8 cellular contexts compared by ENCODE assay signal in the genomic region with DNA sequence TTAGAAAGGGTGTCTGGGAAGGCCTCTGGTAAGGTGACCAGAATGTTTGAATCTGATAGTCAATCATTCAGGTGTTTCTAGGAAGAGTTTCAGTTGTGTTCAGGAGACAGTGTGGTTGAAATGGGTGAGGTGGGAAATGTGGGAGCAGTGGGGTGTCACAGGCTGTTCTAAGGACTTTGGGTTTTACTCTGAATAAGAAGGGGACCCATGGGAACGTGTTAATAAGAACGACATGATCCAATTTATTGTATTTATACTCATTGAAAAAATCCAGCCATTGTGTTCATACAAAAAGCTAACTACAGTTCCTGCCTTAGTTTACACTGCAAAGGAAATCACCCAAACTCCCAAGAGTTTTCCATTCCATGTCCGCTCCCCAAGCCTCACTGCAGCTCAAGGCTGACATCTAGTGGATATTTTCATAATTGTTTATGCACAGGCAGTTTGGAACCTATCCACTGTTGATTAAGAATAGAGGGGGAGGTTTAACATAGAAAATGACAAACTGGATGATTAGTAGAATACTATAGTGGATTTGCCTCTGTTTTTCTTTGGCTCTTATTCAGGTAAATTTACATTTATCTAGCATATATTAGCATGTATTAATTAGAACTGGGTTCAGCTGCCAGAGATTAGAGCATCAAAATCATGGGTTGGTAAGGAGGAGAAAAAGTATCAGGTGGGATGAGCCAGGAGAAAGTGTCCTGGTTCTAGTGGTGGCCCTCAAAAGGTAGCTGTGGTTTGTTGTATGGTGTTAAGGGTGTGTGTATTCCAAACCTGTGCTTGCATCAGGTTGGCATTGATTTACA. TPM values are rescaled to one million over a fixed set of nuclear protein-coding genes. Genes with fewer than 3 reads are reported as not detected.
DNase-seq lines count a peak whose midpoint lies in the region; ATAC-seq and TF ChIP-seq lines count a peak whose summit lies in the region.

No MANE protein-coding gene starts in this region.

- no peak for ATAC-seq in CD4-positive, alpha-beta T cell (ENCODE audit: poor library complexity)
- ATAC-seq in HG03469 (IDR thresholded peaks at IDR 0.05; ENCODE audit: unreplicated experiment) = peak; percentile 33

- H3K27me3 Mint-ChIP-seq in CD4-positive, alpha-beta T cell = no peaks in the 10 kb centered on the region
- no peaks in the 10 kb centered on the region for H3K27me3 Mint-ChIP-seq in type B pancreatic cell

- H3K4me1 Mint-ChIP-seq in CD4-positive, alpha-beta T cell (ENCODE audit: low read depth) = peaks cover 29% of the 10 kb centered on the region
- peaks cover 15% of the 10 kb centered on the region for H3K4me1 Mint-ChIP-seq in type B pancreatic cell (ENCODE audit: unreplicated experiment)

- intact Hi-C loops in CD4-positive, alpha-beta T cell (cut with DNase I, micrococcal nuclease) = loop anchor here (2.0 to 10.0 kb wide), 10 partner anchors 168 to 1621 kb away; a partner anchor contains a TSS

- in situ Hi-C loops in GM13977 (cut with MboI; ENCODE audit: low pct_unique_long_range_greater_than_20kb, low sequenced_read_pairs, unreplicated experiment) = loop anchor here (25.0 kb wide), 2 partner anchors 258 to 1433 kb away; no protein-coding TSS in a partner anchor

- no peaks in the 10 kb centered on the region for H3K27me3 ChIP-seq in CD4-positive, alpha-beta T cell (ENCODE audit: control insufficient read depth, insufficient read depth, low read length)

- no peaks in the 10 kb centered on the region for H3K36me3 Mint-ChIP-seq in CD4-positive, alpha-beta T cell (ENCODE audit: low read depth)
- no peaks in the 10 kb centered on the region for H3K36me3 Mint-ChIP-seq in type B pancreatic cell

- DNase-seq in CD4-positive, alpha-beta T cell = no peak
- DNase-seq in GM13977 (ENCODE audit: low spot score) = peak; percentile 36
- DNase-seq in NCI-H82 (lab: John Stamatoyannopoulos, UW) = peak; percentile 79
- peak; percentile 77 for DNase-seq in cerebellar cortex (ENCODE audit: low spot score)
- DNase-seq in left kidney (ENCODE audit: low read depth, low spot score) = peak; percentile 84
- no peak for DNase-seq in type B pancreatic cell (ENCODE audit: extremely low spot score, unreplicated experiment)
- DNase-seq in activated CD8-positive, alpha-beta memory T cell treated with anti-CD3 and anti-CD28 coated beads, Interleukin-2, amount 50 U/mL, for 4 hours = no peak

- peak overlapping the region; percentile 28 for H3K4me3 Mint-ChIP-seq in CD4-positive, alpha-beta T cell
- H3K4me3 Mint-ChIP-seq in type B pancreatic cell = peak overlapping the region; percentile 1

- H3K9me3 Mint-ChIP-seq in CD4-positive, alpha-beta T cell = no peaks in the 10 kb centered on the region
- H3K9me3 Mint-ChIP-seq in type B pancreatic cell = no peaks in the 10 kb centered on the region

- POLR2A ChIA-PET in CD4-positive, alpha-beta T cell (lab: Charles Lee) = no interaction called here

- H3K27ac ChIP-seq in CD4-positive, alpha-beta T cell (ENCODE audit: low read depth, low read length) = no peak overlapping the region

- peak overlapping the region; percentile 25 for H3K27ac Mint-ChIP-seq in CD4-positive, alpha-beta T cell
- no peak overlapping the region for H3K27ac Mint-ChIP-seq in type B pancreatic cell

- CTCF ChIA-PET in CD4-positive, alpha-beta T cell (lab: Charles Lee) = interaction anchor here (0.6 kb wide), 1 partner anchor 184 kb away, joined by 3 read pairs; no protein-coding TSS in a partner anchor

- TF ChIP-seq CTCF in CD4-positive, alpha-beta T cell (IDR thresholded peaks at IDR 0.05) = peak; percentile 96
- peak; percentile 80 for TF ChIP-seq CTCF in GM13977 (IDR thresholded peaks at IDR 0.05; ENCODE audit: extremely low read depth, insufficient read depth, missing control alignments)
- peak; percentile 94 for TF ChIP-seq CTCF in type B pancreatic cell (conservative IDR thresholded peaks at IDR 0.05)

- no peaks in the 10 kb centered on the region for H3K9me3 ChIP-seq in CD4-positive, alpha-beta T cell (ENCODE audit: control insufficient read depth, low read length)

RNA-seq across cellular contexts. Expression of a gene that starts 17.7 kb away (rescaled TPM):
- total RNA-seq in CD4-positive, alpha-beta T cell = under 1 TPM in 1 of 2 experiments, not detected in 1; 0.08 TPM
- 1.7 and 6.1 TPM in 2 replicates for total RNA-seq in type B pancreatic cell (ENCODE audit: low replicate concordance)

Comparison
In these comparisons a context has a peak if more than half of its experiments do, and no peak if none do; other contexts are left out.
1. DNase-seq: peak in GM13977 (single experiment), NCI-H82 (single experiment), cerebellar cortex (single experiment) and left kidney (single experiment); none in CD4-positive, alpha-beta T cell (0 of 10), type B pancreatic cell (single experiment) and activated CD8-positive, alpha-beta memory T cell treated with anti-CD3 and anti-CD28 coated beads, Interleukin-2, amount 50 U/mL, for 4 hours (single experiment).
2. Peak in every context shown above with its lines, with median percentiles within 50 percentile points of each other: CTCF ChIP-seq.